ENCODE assay signal across 13 cellular contexts in the genomic region with DNA sequence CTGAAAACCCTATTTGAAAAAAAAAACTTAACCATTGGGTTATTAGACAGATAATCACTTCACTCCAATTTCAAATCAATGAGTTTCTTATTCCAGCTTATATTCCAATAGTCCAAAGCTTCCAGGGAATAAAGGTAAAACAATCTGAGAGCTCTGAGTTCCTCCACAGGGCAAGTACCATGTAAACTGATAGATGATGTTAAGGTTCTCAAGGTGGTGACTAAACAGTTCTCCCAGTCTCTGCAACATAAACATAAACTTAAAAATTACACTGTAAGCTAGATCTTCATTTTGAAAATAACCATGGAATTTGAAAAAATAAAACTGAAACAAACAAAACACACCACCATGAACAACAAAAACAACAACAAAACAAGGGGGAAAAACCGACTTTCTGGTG. TPM values are rescaled to one million over a fixed set of nuclear protein-coding genes. Genes with fewer than 3 reads are reported as not detected.
DNase-seq lines count a peak whose midpoint lies in the region; ATAC-seq, FAIRE-seq and TF ChIP-seq lines count a peak whose summit lies in the region.
"Had no signal": no experiment of that assay in that cellular context is flagged by ENCODE, and none has a peak within 500 bp of the region (broad histone marks: within the 10 kb centered on the region; RNA-seq: fewer than 3 reads in every experiment).

No MANE protein-coding gene starts in this region.

- H3K4me3 ChIP-seq in GM12878 (no peak overlapping the region), gastroesophageal sphincter (no peak overlapping the region)
- H3K4me3 ChIP-seq: lung, testis had no signal

- TF ChIP-seq CTCF in GM12878 (IDR thresholded peaks at IDR 0.05 in 2 of 3, conservative IDR thresholded peaks at IDR 0.05 in 1 of 3; ENCODE audit: control insufficient read depth in 2 of 3, extremely low read depth in 1 of 3, insufficient read depth in 1 of 3, low read depth in 3 of 3, low read length in 3 of 3) (no peak), gastroesophageal sphincter (IDR thresholded peaks at IDR 0.05) (no peak)

- RAD21 ChIA-PET in GM12878 (lab: Charles Lee; ENCODE audit: unreplicated experiment), result interaction anchor here (0.7 to 3.0 kb wide), 10 partner anchors 11 to 54 kb away, joined by 3 to 30 read pairs (median 8); partner anchors contain the start of gene CD38

- no peaks in the 10 kb centered on the region for H3K27me3 ChIP-seq in GM12878 (replicated peaks in 1 of 2; ENCODE audit: control insufficient read depth in 2 of 2, insufficient read depth in 2 of 2, low read length in 1 of 2)
- H3K27me3 ChIP-seq in gastroesophageal sphincter, result no peaks in the 10 kb centered on the region
- H3K27me3 ChIP-seq: testis had no signal

- BruUV-seq in GM12878 (replicated peaks; lab: Mats Ljungman, UMichigan), result no TSS peak

- POLR2A ChIA-PET in GM12878 (lab: Charles Lee), result interaction anchor here (0.7 to 2.7 kb wide), 7 partner anchors 12 to 30 kb away, joined by 3 to 19 read pairs (median 3); no protein-coding TSS in a partner anchor

- SMC1A ChIA-PET in GM12878 (lab: Charles Lee; ENCODE audit: uncharacterized antibody, unreplicated experiment), result interaction anchor here (0.6 to 6.2 kb wide), 15 partner anchors 9 to 240 kb away, joined by 3 to 83 read pairs (median 7); no protein-coding TSS in a partner anchor

- peak overlapping the region; percentile 66; the same call in 1 of the 2 replicates for H3K4me2 ChIP-seq in GM12878 (ENCODE audit: control insufficient read depth, insufficient read depth)

- TF ChIP-seq EP300 in GM12878 (IDR thresholded peaks at IDR 0.05; ENCODE audit: borderline replicate concordance in 1 of 2, control insufficient read depth in 1 of 2, low read depth in 2 of 2, low read length in 2 of 2), result no peak
- no peak for TF ChIP-seq EP300 in gastroesophageal sphincter (IDR thresholded peaks at IDR 0.05)

- 12% methylated on average over 1 of the region's 1 CpG for WGBS in GM12878 (ENCODE audit: insufficient coverage, insufficient replicate concordance, low lambda C conversion rate, missing lambda C conversion rate)
- WGBS in gastroesophageal sphincter (ENCODE audit: low coverage in 1 of 2), 2 donors, result 50 to 67% methylated on average over 1 of the region's 1 CpG

- ATAC-seq in GM18498 (IDR thresholded peaks at IDR 0.05; ENCODE audit: unreplicated experiment) (peak; percentile 22), GM21423 (IDR thresholded peaks at IDR 0.05; ENCODE audit: unreplicated experiment) (peak; percentile 19), HG03432 (IDR thresholded peaks at IDR 0.05; ENCODE audit: unreplicated experiment) (peak; percentile 35), GM12878 (peak; percentile 34), HG02973 (IDR thresholded peaks at IDR 0.05; ENCODE audit: unreplicated experiment) (no peak), gastroesophageal sphincter (no peak)

- H4K20me1 ChIP-seq in GM12878 (ENCODE audit: control insufficient read depth, insufficient read depth), result no peaks in the 10 kb centered on the region

- intact Hi-C loops in GM12878 (cut with micrococcal nuclease; ENCODE audit: unreplicated experiment), result loop anchor here (2.0 kb wide), 1 partner anchor 23 kb away; the partner anchor contains the start of gene CD38

- H3K9me3 ChIP-seq in GM12878 (replicated peaks; ENCODE audit: control insufficient read depth, insufficient read depth, low read length) (no peaks in the 10 kb centered on the region; the same call in 2 of the 3 replicates), gastroesophageal sphincter (no peaks in the 10 kb centered on the region)
- H3K9me3 ChIP-seq: testis had no signal

- in situ Hi-C loops in GM12878 (cut with MboI), result no loop called here

- H3K27ac ChIP-seq in GM12878 (ENCODE audit: control insufficient read depth, insufficient read depth) (no peak overlapping the region), gastroesophageal sphincter (no peak overlapping the region)
- H3K27ac ChIP-seq: testis had no signal

- TF ChIP-seq POLR2A in GM12878 (IDR thresholded peaks at IDR 0.05; ENCODE audit: low read depth, low read length), result no peak
- no peak for TF ChIP-seq POLR2A in gastroesophageal sphincter (IDR thresholded peaks at IDR 0.05)

- no peak for FAIRE-seq in GM12878 (lab: Jason Lieb, UNC)
- FAIRE-seq: endothelial cell of umbilical vein had no signal

- no peaks in the 10 kb centered on the region for H3K79me2 ChIP-seq in GM12878 (ENCODE audit: control insufficient read depth, insufficient read depth, low read length)

- DNase-seq in GM12878 (ENCODE audit: low read depth, low spot score) (no peak), dedifferentiated amniotic fluid mesenchymal stem cell (ENCODE audit: extremely low spot score) (no peak)
- DNase-seq in NK-92 treated with Interleukin-12 subunit alpha and Interleukin-12 subunit beta, amount 100 ng/mL, for 24 hours (lab: John Stamatoyannopoulos, UW), result no peak
- DNase-seq: H9, testis had no signal

- 0 out of 2 replicates have a peak overlapping the region, but pooled peaks have one; percentile 16 for H3K9ac ChIP-seq in GM12878 (ENCODE audit: control insufficient read depth, insufficient read depth, low read length)

- peaks cover 18% of the 10 kb centered on the region for H3K4me1 ChIP-seq in GM12878 (ENCODE audit: control insufficient read depth, insufficient read depth, low read length)
- no peaks in the 10 kb centered on the region for H3K4me1 ChIP-seq in gastroesophageal sphincter
- H3K4me1 ChIP-seq: testis had no signal

- TF ChIP-seq RAD21 in GM12878 (IDR thresholded peaks at IDR 0.05; ENCODE audit: insufficient read depth, low read depth, low read length), result no peak

- H2AFZ ChIP-seq in GM12878 (ENCODE audit: control insufficient read depth, low read depth, low read length), result no peak overlapping the region

- H3K36me3 ChIP-seq in GM12878 (ENCODE audit: control insufficient read depth in 2 of 2, insufficient read depth in 2 of 2, low read length in 1 of 2), result no peaks in the 10 kb centered on the region
- no peaks in the 10 kb centered on the region for H3K36me3 ChIP-seq in gastroesophageal sphincter

- CTCF ChIA-PET in GM12878 (lab: Yijun Ruan, JAX), result interaction anchor here (0.7 to 4.4 kb wide), 19 partner anchors 11 to 276 kb away, joined by 3 to 34 read pairs (median 6); partner anchors contain the start of gene FAM200B

TF ChIP-seq in GM12878, 131 proteins besides CTCF, POLR2A, EP300 and RAD21:
- TF ChIP-seq FOXM1 (IDR thresholded peaks at IDR 0.05; ENCODE audit: low read depth, low read length) (no peak), SPI1 (IDR thresholded peaks at IDR 0.05; ENCODE audit: borderline replicate concordance, insufficient read depth, low read depth, low read length) (no peak), IRF5 (IDR thresholded peaks at IDR 0.05; ENCODE audit: borderline replicate concordance) (no peak), CHD1 (IDR thresholded peaks at IDR 0.05; ENCODE audit: low read depth, low read length) (no peak), CBX5 (IDR thresholded peaks at IDR 0.05; ENCODE audit: low read depth) (no peak)
TF ChIP-seq in GM12878: peak in this region for 0.

RNA-seq across cellular contexts. Expression of gene CD38, which starts 22.3 kb away (rescaled TPM):
- 191 and 195 TPM in 2 replicates for total RNA-seq in GM12878 (2013; cell fraction: nucleolus; rRNA removed)
- total RNA-seq in GM12878 (2014; rRNA removed) (9.0 and 13.0 TPM in 2 replicates), GM12878 (2014; rRNA removed; fragmentation: Illumina TruSeq; extraction: Trizol) (11.9 TPM in 2 replicates), GM12878 (2021) (18.0 and 19.0 TPM in 2 replicates), gastroesophageal sphincter (1 to 10 TPM; 1.0 to 5.8 (median 2.4) TPM)
- 40.1 TPM for polyA plus RNA-seq in GM12878 (2011; ENCODE audit: low read depth)
- polyA plus RNA-seq in GM12878 (2011; rRNA removed) (38.3 and 39.8 TPM in 2 replicates), GM12878 (2014; fragmentation: Illumina TruSeq; extraction: Trizol) (12.4 and 20.4 TPM in 2 replicates), GM12878 (2014; fragmentation: Nextera tagmentation; extraction: Ambion mirVana) (1 to 10 TPM; 3.5 to 4.8 TPM), GM12878 (2014; rRNA removed) (11.9 and 13.0 TPM in 2 replicates), GM12878 (2016; fragmentation: Nextera tagmentation; extraction: Ambion mirVana) (10 to 100 TPM; 16.0 to 19.4 TPM)
- polyA plus RNA-seq in GM12878 (2011; cell fraction: cytosol; rRNA removed), result 21.4 and 21.9 TPM in 2 replicates
- polyA plus RNA-seq in GM12878 (2011; cell fraction: nucleus; rRNA removed), result 50.6 and 53.0 TPM in 2 replicates
- 10.8 and 20.0 TPM in 2 replicates for polyA plus RNA-seq in GM12878 (2012)
- 37.9 and 44.6 TPM in 2 replicates for polyA minus RNA-seq in GM12878 (2011; rRNA and poly(A)+ RNA removed)
- polyA minus RNA-seq in GM12878 (2011; cell fraction: cytosol; rRNA and poly(A)+ RNA removed), result 8.8 and 10.8 TPM in 2 replicates
- polyA minus RNA-seq in GM12878 (2011; cell fraction: nucleus; rRNA and poly(A)+ RNA removed), result 51.5 and 69.2 TPM in 2 replicates
- total RNA-seq: G401 had no signal

RNA-seq across cellular contexts. Expression of gene BST1, which starts 52.9 kb away (rescaled TPM):
- not detected in 2 replicates for total RNA-seq in GM12878 (2013; cell fraction: nucleolus; rRNA removed)
- total RNA-seq in GM12878 (2014; rRNA removed) (0.11 TPM in 1 of 2 replicates, not detected in the other), GM12878 (2014; rRNA removed; fragmentation: Illumina TruSeq; extraction: Trizol) (0.31 TPM in 1 of 2 replicates, not detected in the other), GM12878 (2021) (0.31 and 0.32 TPM in 2 replicates), gastroesophageal sphincter (1 to 10 TPM in 3 of 4 donors, under 1 TPM in 1; 0.62 to 9.3 (median 3.3) TPM)
- polyA plus RNA-seq in GM12878 (2011; ENCODE audit: low read depth), result not detected
- polyA plus RNA-seq in GM12878 (2011; rRNA removed) (0.04 TPM in 1 of 2 replicates, not detected in the other), GM12878 (2014; fragmentation: Illumina TruSeq; extraction: Trizol) (0.25 TPM in 1 of 2 replicates, not detected in the other), GM12878 (2014; fragmentation: Nextera tagmentation; extraction: Ambion mirVana) (under 1 TPM; 0.09 to 0.10 TPM), GM12878 (2014; rRNA removed) (0.08 TPM in 1 of 2 replicates, not detected in the other), GM12878 (2016; fragmentation: Nextera tagmentation; extraction: Ambion mirVana) (under 1 TPM; 0.11 to 0.42 TPM)
- 0.03 and 0.07 TPM in 2 replicates for polyA plus RNA-seq in GM12878 (2011; cell fraction: cytosol; rRNA removed)
- not detected in 2 replicates for polyA plus RNA-seq in GM12878 (2011; cell fraction: nucleus; rRNA removed)
- polyA plus RNA-seq in GM12878 (2012), result 0.07 TPM in 1 of 2 replicates, not detected in the other
- not detected in 2 replicates for polyA minus RNA-seq in GM12878 (2011; rRNA and poly(A)+ RNA removed)
- polyA minus RNA-seq in GM12878 (2011; cell fraction: cytosol; rRNA and poly(A)+ RNA removed), result not detected in 2 replicates
- not detected in 2 replicates for polyA minus RNA-seq in GM12878 (2011; cell fraction: nucleus; rRNA and poly(A)+ RNA removed)
- total RNA-seq: G401, H9 had no signal

Comparison
In these comparisons a context has a peak if more than half of its experiments do, and no peak if none do; other contexts are left out.
1. ATAC-seq: peak in GM18498 (single experiment), GM21423 (single experiment), HG03432 (single experiment) and GM12878 (single experiment); none in HG02973 (single experiment) and gastroesophageal sphincter (single experiment).